ENCODE assay signal across 13 cellular contexts in genomic region chr5:11527994-11528393, GRCh38.
DNase-seq lines count a peak whose midpoint lies in the region; TF ChIP-seq lines count a peak whose summit lies in the region.
"Had no signal": no experiment of that assay in that cellular context is flagged by ENCODE, and none has a peak within 500 bp of the region (broad histone marks: within the 10 kb centered on the region; RNA-seq: fewer than 3 reads in every experiment).

No MANE protein-coding gene starts in this region.

- H3K4me1 ChIP-seq in testis (no peaks in the 10 kb centered on the region), esophagus muscularis mucosa (peaks cover 0 to 3% (median 0%) of the 10 kb centered on the region in 4 donors)

- WGBS in testis, 2 donors: 87 to 89% methylated on average over 3 of the region's 3 CpGs
- WGBS in esophagus muscularis mucosa: 73% methylated on average over 3 of the region's 3 CpGs

- no peak overlapping the region for H3K27ac ChIP-seq in testis
- H3K27ac ChIP-seq in esophagus muscularis mucosa (replicated peaks in 1 of 4): no peak overlapping the region
- H3K27ac ChIP-seq: BLaER1 had no signal

- H3K9me3 ChIP-seq in testis (no peaks in the 10 kb centered on the region), esophagus muscularis mucosa (no peaks in the 10 kb centered on the region)
- H3K9me3 ChIP-seq: BLaER1 had no signal

- DNase-seq in NCI-H1417 (lab: John Stamatoyannopoulos, UW) (peak; percentile 74 to 95 (median 79)), NCI-H2081 (lab: John Stamatoyannopoulos, UW) (peak; percentile 70 to 89), NCI-H2171 treated with DMSO at 0.1 percent for 48 hours (lab: John Stamatoyannopoulos, UW) (peak; percentile 90), left kidney (ENCODE audit: low read depth, low spot score) (peak; percentile 60), testis (no peak), esophagus muscularis mucosa (ENCODE audit: extremely low spot score) (no peak), DMS153 treated with DMSO at 0.1 percent for 48 hours (lab: John Stamatoyannopoulos, UW; ENCODE audit: unreplicated experiment) (no peak)
- DNase-seq: 8988T; AML-193; CD8-positive, alpha-beta memory T cell; H7 had no signal

- intact Hi-C loops in testis (cut with DNase I; ENCODE audit: low total_unique reads) (no loop called here), esophagus muscularis mucosa (cut with DNase I) (no loop called here)

- H3K27me3 ChIP-seq in testis (no peaks in the 10 kb centered on the region), esophagus muscularis mucosa (no peaks in the 10 kb centered on the region)
- H3K27me3 ChIP-seq: BLaER1 had no signal

- H3K4me3 ChIP-seq in testis: no peak overlapping the region
- H3K4me3 ChIP-seq in esophagus muscularis mucosa: no peak overlapping the region
- H3K4me3 ChIP-seq: BLaER1, GM23338 had no signal

- no peak for TF ChIP-seq POLR2A in testis (IDR thresholded peaks at IDR 0.05)
- no peak for TF ChIP-seq POLR2A in esophagus muscularis mucosa (IDR thresholded peaks at IDR 0.05; ENCODE audit: low read depth)

- no peak for TF ChIP-seq EP300 in esophagus muscularis mucosa (IDR thresholded peaks at IDR 0.05)

- TF ChIP-seq CTCF in testis (IDR thresholded peaks at IDR 0.05) (no peak), esophagus muscularis mucosa (IDR thresholded peaks at IDR 0.05) (no peak)

- H3K36me3 ChIP-seq in testis (ENCODE audit: low read depth, missing control alignments) (no peaks in the 10 kb centered on the region), esophagus muscularis mucosa (no peaks in the 10 kb centered on the region)
- H3K36me3 ChIP-seq: BLaER1 had no signal

Comparison
In these comparisons a context has a peak if more than half of its experiments do, and no peak if none do; other contexts are left out.
1. DNase-seq: peak in NCI-H1417 (3 of 3), NCI-H2081 (2 of 2), NCI-H2171 treated with DMSO at 0.1 percent for 48 hours (single experiment) and left kidney (single experiment); none in testis (single experiment), esophagus muscularis mucosa (single experiment) and DMS153 treated with DMSO at 0.1 percent for 48 hours (single experiment).